In the genomic region with DNA sequence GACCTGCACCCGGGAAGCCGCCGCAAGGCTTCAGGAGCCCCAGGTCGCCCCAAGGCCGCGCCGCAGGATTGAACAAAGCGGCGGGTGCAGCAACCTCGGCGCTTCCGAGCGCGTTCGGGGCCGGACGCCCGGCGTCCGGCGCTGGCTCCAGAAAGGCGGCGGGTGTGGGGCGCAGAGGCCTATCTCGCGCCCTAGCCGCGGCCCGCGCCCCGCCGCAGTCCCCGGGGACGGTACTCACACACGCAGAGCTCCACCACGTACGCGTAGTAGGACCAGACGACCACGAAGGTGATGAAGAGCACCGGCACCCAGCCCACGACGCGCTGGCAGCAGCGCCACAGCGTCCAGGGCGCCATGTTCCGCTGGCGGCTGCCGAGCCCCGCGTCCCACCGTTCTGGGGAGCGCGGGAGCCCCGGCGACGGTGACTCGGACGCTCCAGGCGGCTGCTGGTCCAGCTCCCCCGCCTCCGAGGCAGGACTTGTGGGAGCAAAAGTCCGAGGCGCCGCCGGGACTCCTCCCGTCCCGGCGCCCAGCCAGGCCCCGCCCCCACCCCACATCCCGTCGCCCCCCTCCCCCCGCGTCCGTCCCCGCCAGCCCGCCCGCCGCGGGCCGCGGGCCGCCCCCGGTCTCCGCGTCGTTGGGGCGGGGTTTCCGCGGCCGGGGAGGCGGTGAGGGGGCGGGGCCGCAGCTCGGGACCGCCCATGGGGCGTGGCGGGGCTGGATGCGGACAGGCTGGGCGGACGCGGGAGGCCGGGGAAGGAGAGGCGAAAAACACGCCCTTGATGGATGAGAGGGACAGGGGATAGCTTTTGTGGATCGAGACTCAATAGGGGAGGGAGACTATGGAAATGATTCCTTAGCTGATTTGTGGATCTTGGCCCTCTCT, we compare ENCODE assay signal across 8 cellular contexts. TPM values are rescaled to one million over a fixed set of nuclear protein-coding genes. Genes with fewer than 3 reads are reported as not detected.
DNase-seq lines count a peak whose midpoint lies in the region; ATAC-seq and TF ChIP-seq lines count a peak whose summit lies in the region.

A gene with protein sequence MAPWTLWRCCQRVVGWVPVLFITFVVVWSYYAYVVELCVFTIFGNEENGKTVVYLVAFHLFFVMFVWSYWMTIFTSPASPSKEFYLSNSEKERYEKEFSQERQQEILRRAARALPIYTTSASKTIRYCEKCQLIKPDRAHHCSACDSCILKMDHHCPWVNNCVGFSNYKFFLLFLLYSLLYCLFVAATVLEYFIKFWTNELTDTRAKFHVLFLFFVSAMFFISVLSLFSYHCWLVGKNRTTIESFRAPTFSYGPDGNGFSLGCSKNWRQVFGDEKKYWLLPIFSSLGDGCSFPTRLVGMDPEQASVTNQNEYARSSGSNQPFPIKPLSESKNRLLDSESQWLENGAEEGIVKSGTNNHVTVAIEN (minus strand): TSS at position 488 of the 886 bp plus-strand sequence. CDS start 132 bp downstream, at position 356.

- peak within 1 kb of the TSS; percentile 93 for H3K4me3 Mint-ChIP-seq in activated CD4-positive, alpha-beta T cell treated with anti-CD3 and anti-CD28 coated beads for 36 hours
- peak within 1 kb of the TSS; percentile 90 for H3K4me3 Mint-ChIP-seq in chondrocyte (ENCODE audit: unreplicated experiment)

- peak; percentile 69 for ATAC-seq in GM18861 (IDR thresholded peaks at IDR 0.05; ENCODE audit: unreplicated experiment)
- ATAC-seq in HG03097 (IDR thresholded peaks at IDR 0.05; ENCODE audit: low FRiP score, unreplicated experiment), result peak; percentile 88
- ATAC-seq in activated CD4-positive, alpha-beta T cell treated with anti-CD3 and anti-CD28 coated beads for 36 hours, result peak; percentile 83

- H3K9me3 Mint-ChIP-seq in activated CD4-positive, alpha-beta T cell treated with anti-CD3 and anti-CD28 coated beads for 36 hours (ENCODE audit: low read depth), result peaks cover 2% of the 10 kb centered on the region
- peaks cover 4% of the 10 kb centered on the region for H3K9me3 Mint-ChIP-seq in chondrocyte (ENCODE audit: low read depth)

- intact Hi-C loops in activated CD4-positive, alpha-beta T cell treated with anti-CD3 and anti-CD28 coated beads for 36 hours (cut with DNase I, micrococcal nuclease), result loop anchor here (1.0 to 5.0 kb wide), 13 partner anchors 18 to 1916 kb away; a partner anchor contains a TSS

- CTCF ChIA-PET in AG04449 (lab: Yijun Ruan, JAX), result interaction anchor here (3.6 to 13.5 kb wide), 2 partner anchors 18 to 162 kb away, joined by 15 to 143 read pairs; no protein-coding TSS in a partner anchor
- CTCF ChIA-PET in activated CD4-positive, alpha-beta T cell treated with anti-CD3 and anti-CD28 coated beads for 36 hours (lab: Charles Lee), result interaction anchor here (0.7 to 2.9 kb wide), 6 partner anchors 17 to 162 kb away, joined by 3 to 11 read pairs (median 4); no protein-coding TSS in a partner anchor

- TF ChIP-seq CTCF in AG04449 (IDR thresholded peaks at IDR 0.05; ENCODE audit: insufficient read depth, low read length, missing control alignments) (no peak), chondrocyte (IDR thresholded peaks at IDR 0.05) (peak; percentile 19)

- no peaks in the 10 kb centered on the region for H3K27me3 Mint-ChIP-seq in activated CD4-positive, alpha-beta T cell treated with anti-CD3 and anti-CD28 coated beads for 36 hours
- no peaks in the 10 kb centered on the region for H3K27me3 Mint-ChIP-seq in chondrocyte (ENCODE audit: low read depth)

- POLR2A ChIA-PET in AG04449 (lab: Yijun Ruan, JAX), result interaction anchor here (0.8 to 1.5 kb wide), 5 partner anchors 23 to 161 kb away, joined by 3 to 7 read pairs (median 3); a partner anchor contains a TSS
- POLR2A ChIA-PET in activated CD4-positive, alpha-beta T cell treated with anti-CD3 and anti-CD28 coated beads for 36 hours (lab: Charles Lee), result interaction anchor here (1.0 to 1.4 kb wide), 2 partner anchors 145 to 283 kb away, joined by 3 to 4 read pairs; a partner anchor contains a TSS

- DNase-seq in AG04449 (ENCODE audit: low read depth, low spot score) (no peak), NCI-H446 (lab: John Stamatoyannopoulos, UW) (peak; percentile 79 to 90), chondrocyte (ENCODE audit: low spot score) (no peak), kidney glomerular epithelial cell (lab: John Stamatoyannopoulos, UW) (peak; percentile 76)
- DNase-seq in activated CD4-positive, alpha-beta T cell treated with anti-CD3 and anti-CD28 coated beads for 36 hours, result peak; percentile 93
- DNase-seq in stimulated activated CD4-positive, alpha-beta T cell treated with anti-CD3 and anti-CD28 coated beads, Interleukin-1b, Interleukin-23, amount 100 ng/mL, for 1 hour (ENCODE audit: low read depth in 2 of 2), result peak; percentile 79 to 96

- H3K4me3 ChIP-seq in AG04449 (ENCODE audit: low read depth, low read length), result peak within 1 kb of the TSS; percentile 91

- peaks cover 17% of the 10 kb centered on the region for H3K36me3 Mint-ChIP-seq in activated CD4-positive, alpha-beta T cell treated with anti-CD3 and anti-CD28 coated beads for 36 hours (ENCODE audit: low read depth)
- no peaks in the 10 kb centered on the region for H3K36me3 Mint-ChIP-seq in chondrocyte (ENCODE audit: low read depth)

- peaks cover 25% of the 10 kb centered on the region for H3K4me1 Mint-ChIP-seq in activated CD4-positive, alpha-beta T cell treated with anti-CD3 and anti-CD28 coated beads for 36 hours
- peaks cover 31% of the 10 kb centered on the region for H3K4me1 Mint-ChIP-seq in chondrocyte (ENCODE audit: low read depth)

- peak within 1 kb of the TSS; percentile 88 for H3K27ac Mint-ChIP-seq in activated CD4-positive, alpha-beta T cell treated with anti-CD3 and anti-CD28 coated beads for 36 hours
- H3K27ac Mint-ChIP-seq in chondrocyte (ENCODE audit: unreplicated experiment), result peak within 1 kb of the TSS; percentile 86

RNA-seq across cellular contexts. Expression of the gene that starts here (rescaled TPM):
- total RNA-seq in activated CD4-positive, alpha-beta T cell treated with anti-CD3 and anti-CD28 coated beads for 36 hours, result 10 to 100 TPM; 40.2 to 44.9 TPM
- 57.0 to 64.0 TPM (median 58.2 TPM) in 3 replicates for total RNA-seq in chondrocyte

Comparison
In these comparisons a context has a peak if more than half of its experiments do, and no peak if none do; other contexts are left out.
1. DNase-seq: peak in NCI-H446 (2 of 2), activated CD4-positive, alpha-beta T cell treated with anti-CD3 and anti-CD28 coated beads for 36 hours (single experiment), kidney glomerular epithelial cell (single experiment) and stimulated activated CD4-positive, alpha-beta T cell treated with anti-CD3 and anti-CD28 coated beads, Interleukin-1b, Interleukin-23, amount 100 ng/mL, for 1 hour (2 of 2); none in AG04449 (single experiment) and chondrocyte (single experiment).
2. Peak in every context shown above with its lines, with median percentiles within 50 percentile points of each other: ATAC-seq.